ENCODE assay signal across 10 cellular contexts in genomic region chr18:12041561-12041960, GRCh38. TPM values are rescaled to one million over a fixed set of nuclear protein-coding genes. Genes with fewer than 3 reads are reported as not detected.
DNase-seq lines count a peak whose midpoint lies in the region; ATAC-seq and TF ChIP-seq lines count a peak whose summit lies in the region.
"Had no signal": no experiment of that assay in that cellular context is flagged by ENCODE, and none has a peak within 500 bp of the region (broad histone marks: within the 10 kb centered on the region; RNA-seq: fewer than 3 reads in every experiment).

No MANE protein-coding gene starts in this region.

- no peak overlapping the region for H3K27ac ChIP-seq in heart left ventricle
- H3K27ac ChIP-seq: thoracic aorta had no signal

- DNase-seq in GM12865 (ENCODE audit: low read depth) (peak; percentile 31), astrocyte of the hippocampus (ENCODE audit: low read depth, low spot score) (peak; percentile 84), non-pigmented ciliary epithelial cell (ENCODE audit: low read depth) (peak; percentile 71), heart left ventricle (no peak)
- no peak for DNase-seq in stimulated activated naive CD4-positive, alpha-beta T cell treated with Interleukin-2 at 50 U/mL for 16 hours (lab: John Stamatoyannopoulos, UW)
- DNase-seq: NCI-H446 treated with DMSO at 0.1 percent for 48 hours had no signal

- peaks cover 0 to 15% (median 6%) of the 10 kb centered on the region in 12 donors for H3K4me1 ChIP-seq in heart left ventricle

- H3K9me3 ChIP-seq in heart left ventricle = no peaks in the 10 kb centered on the region
- H3K9me3 ChIP-seq: thoracic aorta had no signal

- WGBS in heart left ventricle, 4 donors = 69 to 75% (median 72%) methylated on average over 5 of the region's 5 CpGs

- TF ChIP-seq CTCF in GM12865 (IDR thresholded peaks at IDR 0.05; ENCODE audit: insufficient read depth, low read depth, low read length, missing control alignments) (no peak), heart left ventricle (IDR thresholded peaks at IDR 0.05) (no peak)

- H3K27me3 ChIP-seq in heart left ventricle = peaks cover 0 to 4% (median 0%) of the 10 kb centered on the region in 9 donors

- ATAC-seq in HG03354 (IDR thresholded peaks at IDR 0.05; ENCODE audit: poor library complexity, severe bottlenecking, unreplicated experiment) = peak; percentile 54
- ATAC-seq in HG03175 (IDR thresholded peaks at IDR 0.05; ENCODE audit: unreplicated experiment) = no peak
- ATAC-seq in heart left ventricle = no peak

- TF ChIP-seq POLR2A in heart left ventricle (IDR thresholded peaks at IDR 0.05) = no peak

- H3K36me3 ChIP-seq in heart left ventricle = no peaks in the 10 kb centered on the region
- H3K36me3 ChIP-seq: thoracic aorta had no signal

- intact Hi-C loops in heart left ventricle (cut with DNase I) = loop anchor here in 1 of 10 donors (2.0 kb wide), 1 partner anchor 309 kb away; no protein-coding TSS in a partner anchor

- H3K4me3 ChIP-seq in GM12865 (ENCODE audit: low read depth, low read length) = no peak overlapping the region
- no peak overlapping the region for H3K4me3 ChIP-seq in heart left ventricle
- H3K4me3 ChIP-seq: thoracic aorta had no signal

RNA-seq across cellular contexts. Expression of gene ANKRD62, which starts 52.1 kb away (rescaled TPM):
- total RNA-seq in heart left ventricle = not detected
- polyA plus RNA-seq in heart left ventricle = not detected
- total RNA-seq: mesothelial cell of epicardium, thoracic aorta had no signal

Comparison
In these comparisons a context has a peak if more than half of its experiments do, and no peak if none do; other contexts are left out.
1. DNase-seq: peak in GM12865 (single experiment), astrocyte of the hippocampus (single experiment) and non-pigmented ciliary epithelial cell (single experiment); none in stimulated activated naive CD4-positive, alpha-beta T cell treated with Interleukin-2 at 50 U/mL for 16 hours (single experiment) and heart left ventricle (0 of 5).